ENCODE assay signal across 22 cellular contexts in the genomic region with DNA sequence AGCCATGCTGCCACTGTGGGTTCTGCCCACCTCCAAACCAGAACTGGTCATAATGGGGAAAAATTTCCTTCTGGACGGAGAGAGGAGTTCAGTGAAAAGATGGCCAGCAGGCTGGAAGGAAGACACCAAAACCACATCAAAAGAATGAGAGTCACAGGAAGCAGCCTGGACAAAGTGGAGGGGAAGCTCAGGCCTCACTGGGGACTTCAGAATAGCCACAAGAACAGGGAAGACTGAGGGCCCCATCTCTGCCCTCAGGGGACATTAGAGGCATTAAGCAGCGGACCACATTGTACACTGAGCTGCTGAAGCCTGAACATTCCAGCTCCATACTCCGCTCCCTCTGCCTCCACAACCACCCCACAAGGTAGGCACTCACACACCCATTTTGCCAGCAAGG.
"Had no signal": no experiment of that assay in that cellular context is flagged by ENCODE, and none has a peak within 500 bp of the region (broad histone marks: within the 10 kb centered on the region; RNA-seq: fewer than 3 reads in every experiment).

No MANE protein-coding gene starts in this region.

- ATAC-seq: left ventricle myocardium superior; lower lobe of right lung; naive thymus-derived CD8-positive, alpha-beta T cell; psoas muscle; right cardiac atrium; stimulated activated naive B cell treated with anti-CD40 and anti-IgM and Interleukin-4, amounts not matched to agents 10 μg/mL and 1 μg/mL and 100 μg/mL, for 72 hours; stimulated activated naive CD8-positive, alpha-beta T cell treated with anti-CD3 and anti-CD28 coated beads, Interleukin-15, amount 100 ng/mL, for 72 hours; upper lobe of right lung had no signal

- H3K27ac Mint-ChIP-seq: immature natural killer cell; naive thymus-derived CD8-positive, alpha-beta T cell; nephron progenitor cell; stimulated activated naive B cell treated with anti-CD40 and anti-IgM and Interleukin-4, amounts not matched to agents 10 μg/mL and 1 μg/mL and 100 μg/mL, for 72 hours; stimulated activated naive CD8-positive, alpha-beta T cell treated with anti-CD3 and anti-CD28 coated beads, Interleukin-15, amount 100 ng/mL, for 72 hours had no signal

- H3K9me3 Mint-ChIP-seq: naive thymus-derived CD8-positive, alpha-beta T cell; nephron progenitor cell; stimulated activated naive B cell treated with anti-CD40 and anti-IgM and Interleukin-4, amounts not matched to agents 10 μg/mL and 1 μg/mL and 100 μg/mL, for 72 hours; stimulated activated naive CD8-positive, alpha-beta T cell treated with anti-CD3 and anti-CD28 coated beads, Interleukin-15, amount 100 ng/mL, for 72 hours had no signal

- H3K4me3 Mint-ChIP-seq: immature natural killer cell; naive thymus-derived CD8-positive, alpha-beta T cell; nephron progenitor cell; stimulated activated naive B cell treated with anti-CD40 and anti-IgM and Interleukin-4, amounts not matched to agents 10 μg/mL and 1 μg/mL and 100 μg/mL, for 72 hours; stimulated activated naive CD8-positive, alpha-beta T cell treated with anti-CD3 and anti-CD28 coated beads, Interleukin-15, amount 100 ng/mL, for 72 hours had no signal

- DNase-seq: dorsolateral prefrontal cortex; effector CD4-positive, alpha-beta T cell; hypothalamus; immature natural killer cell; left ventricle myocardium superior; lower lobe of right lung; naive thymus-derived CD8-positive, alpha-beta T cell; nephron progenitor cell; occipital lobe; ovary; posterior cingulate gyrus; psoas muscle; right cardiac atrium; stimulated activated CD4-positive, alpha-beta T cell treated with anti-CD3 and anti-CD28 coated beads, Interleukin-15, amount 100 ng/mL, for 24 hours; stimulated activated CD4-positive, alpha-beta T cell treated with anti-CD3 and anti-CD28 coated beads, Interleukin-2, amount 100 ng/mL, for 48 hours; stimulated activated naive B cell treated with anti-CD40 and anti-IgM and Interleukin-4, amounts not matched to agents 10 μg/mL and 1 μg/mL and 100 μg/mL, for 72 hours; stimulated activated naive CD8-positive, alpha-beta T cell treated with anti-CD3 and anti-CD28 coated beads, Interleukin-15, amount 100 ng/mL, for 72 hours; transverse colon; upper lobe of right lung; uterus had no signal

- H3K36me3 Mint-ChIP-seq: immature natural killer cell; naive thymus-derived CD8-positive, alpha-beta T cell; stimulated activated naive B cell treated with anti-CD40 and anti-IgM and Interleukin-4, amounts not matched to agents 10 μg/mL and 1 μg/mL and 100 μg/mL, for 72 hours had no signal

- FAIRE-seq: frontal cortex, keratinocyte had no signal

- H3K4me1 Mint-ChIP-seq: immature natural killer cell; naive thymus-derived CD8-positive, alpha-beta T cell; nephron progenitor cell; stimulated activated naive B cell treated with anti-CD40 and anti-IgM and Interleukin-4, amounts not matched to agents 10 μg/mL and 1 μg/mL and 100 μg/mL, for 72 hours; stimulated activated naive CD8-positive, alpha-beta T cell treated with anti-CD3 and anti-CD28 coated beads, Interleukin-15, amount 100 ng/mL, for 72 hours had no signal
